8 cellular contexts compared by ENCODE assay signal in the genomic region with DNA sequence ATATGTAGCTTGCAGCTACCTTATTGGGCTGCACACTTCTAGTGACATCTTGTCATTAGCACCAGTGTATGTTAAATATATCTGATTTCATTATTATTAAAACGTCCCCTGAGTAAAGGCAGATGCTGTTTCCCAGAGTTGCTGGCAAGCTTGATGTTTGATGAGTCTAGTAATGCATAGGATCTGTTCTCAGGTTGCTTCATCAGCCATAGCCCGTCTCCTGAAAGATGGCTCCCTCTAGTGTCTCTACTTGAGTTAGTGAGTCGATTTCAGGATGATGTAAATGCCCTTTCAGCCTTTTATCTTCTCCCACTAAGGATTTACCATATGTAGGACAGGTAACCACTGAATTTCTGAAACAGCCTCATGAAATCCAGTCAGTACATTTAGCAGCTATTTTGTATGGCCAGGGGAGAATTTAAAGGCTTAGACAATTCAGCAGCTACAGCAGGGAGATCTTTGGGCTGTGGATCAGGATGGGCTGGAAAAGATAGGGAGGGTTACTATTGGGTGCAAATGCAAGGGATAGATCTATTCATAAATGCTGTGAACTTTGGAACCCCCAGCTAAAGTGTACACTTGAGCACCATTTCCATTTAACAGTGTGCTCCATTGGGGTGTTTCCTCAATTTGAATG.
DNase-seq lines count a peak whose midpoint lies in the region; ATAC-seq and TF ChIP-seq lines count a peak whose summit lies in the region.

No MANE protein-coding gene starts in this region.

- no peaks in the 10 kb centered on the region for H3K36me3 ChIP-seq in parathyroid adenoma (ENCODE audit: control insufficient read depth, insufficient read depth, low read length)

- no peak overlapping the region for H3K4me2 ChIP-seq in parathyroid adenoma (ENCODE audit: low read length)

- peak; percentile 78 for ATAC-seq in GM19043 (IDR thresholded peaks at IDR 0.05; ENCODE audit: low read depth, unreplicated experiment)

- no peaks in the 10 kb centered on the region for H3K4me1 ChIP-seq in parathyroid adenoma

- no peak overlapping the region for H3K4me3 ChIP-seq in epithelial cell of esophagus (ENCODE audit: low read length)
- H3K4me3 ChIP-seq in parathyroid adenoma (ENCODE audit: low read depth, low read length) = no peak overlapping the region

- no peak overlapping the region for H2AFZ ChIP-seq in parathyroid adenoma

- no peaks in the 10 kb centered on the region for H3K9me3 ChIP-seq in parathyroid adenoma (ENCODE audit: control insufficient read depth, low read length)

- no peak overlapping the region for H3K27ac ChIP-seq in parathyroid adenoma

- no peaks in the 10 kb centered on the region for H3K27me3 ChIP-seq in parathyroid adenoma (ENCODE audit: control insufficient read depth, insufficient read depth, low read length)

- no peaks in the 10 kb centered on the region for H3K79me2 ChIP-seq in parathyroid adenoma

- TF ChIP-seq CTCF in epithelial cell of esophagus (IDR thresholded peaks at IDR 0.05; ENCODE audit: insufficient read depth, low read depth, low read length, missing control alignments) (peak; percentile 86), parathyroid adenoma (IDR thresholded peaks at IDR 0.05) (peak; percentile 31)

- no peak overlapping the region for H3K9ac ChIP-seq in parathyroid adenoma

- peak; percentile 85 for DNase-seq in Ammon's horn (ENCODE audit: low spot score)
- peak; percentile 64 for DNase-seq in HT-29 (ENCODE audit: low spot score)
- DNase-seq in NOMO-1 treated with DMSO at 0.1 percent for 48 hours (lab: John Stamatoyannopoulos, UW; ENCODE audit: unreplicated experiment) = peak; percentile 50
- DNase-seq in epithelial cell of esophagus (ENCODE audit: low read depth) = peak; percentile 80
- DNase-seq in HCEC 1CT = no peak
- DNase-seq in activated naive CD4-positive, alpha-beta T cell treated with Interleukin-2 at 50 U/mL for 16 hours = no peak

Comparison
In these comparisons a context has a peak if more than half of its experiments do, and no peak if none do; other contexts are left out.
1. DNase-seq: peak in Ammon's horn (single experiment), HT-29 (single experiment), NOMO-1 treated with DMSO at 0.1 percent for 48 hours (single experiment) and epithelial cell of esophagus (single experiment); none in HCEC 1CT (single experiment) and activated naive CD4-positive, alpha-beta T cell treated with Interleukin-2 at 50 U/mL for 16 hours (single experiment).